Comparison of ENCODE assay signal across 17 cellular contexts in genomic region chr1:118253310-118253903, GRCh38.
"Had no signal": no experiment of that assay in that cellular context is flagged by ENCODE, and none has a peak within 500 bp of the region (broad histone marks: within the 10 kb centered on the region; RNA-seq: fewer than 3 reads in every experiment).

No MANE protein-coding gene starts in this region.

- DNase-seq: activated B cell treated with CpG ODN at 0.5 μM for 24 hours; activated CD4-positive, alpha-beta T cell treated with anti-CD3 and anti-CD28 coated beads, Interleukin-2, amount 10 ng/mL, durations not matched to agents 7 days and 5 days; activated naive CD4-positive, alpha-beta T cell treated with anti-CD3 and anti-CD28 coated beads for 36 hours; activated T-cell treated with anti-CD3 and anti-CD28 coated beads for 4 hours; immature natural killer cell; left cardiac atrium; midbrain; naive thymus-derived CD4-positive, alpha-beta T cell; posterior cingulate gyrus; right cardiac atrium; tibial artery had no signal

- H3K4me1 ChIP-seq: esophagus muscularis mucosa, tibial artery had no signal

- H3K27ac ChIP-seq: cardiac muscle cell, esophagus muscularis mucosa, neutrophil, tibial artery had no signal

- H3K27me3 ChIP-seq: cardiac muscle cell, esophagus muscularis mucosa, neutrophil, tibial artery had no signal

- H3K4me3 ChIP-seq: cardiac muscle cell, esophagus muscularis mucosa, lung, tibial artery had no signal

- H3K9me3 ChIP-seq: esophagus muscularis mucosa, neutrophil, tibial artery had no signal

- H3K36me3 ChIP-seq: cardiac muscle cell, esophagus muscularis mucosa, neutrophil, tibial artery had no signal

- ATAC-seq: activated T-helper 17 cell treated with anti-CD3 and anti-CD28 coated beads, Interleukin-2, amount 50 U/mL, for 72 hours; left cardiac atrium; naive thymus-derived CD4-positive, alpha-beta T cell; right cardiac atrium; stimulated activated memory B cell treated with anti-CD40 and anti-IgM and Interleukin-4, amounts not matched to agents 10 μg/mL and 1 μg/mL and 100 μg/mL, for 72 hours had no signal
